ENCODE assay signal across 11 cellular contexts in genomic region chr17:39772987-39773664, GRCh38. TPM values are rescaled to one million over a fixed set of nuclear protein-coding genes. Genes with fewer than 3 reads are reported as not detected.
DNase-seq lines count a peak whose midpoint lies in the region; ATAC-seq and TF ChIP-seq lines count a peak whose summit lies in the region.
"Had no signal": no experiment of that assay in that cellular context is flagged by ENCODE, and none has a peak within 500 bp of the region (broad histone marks: within the 10 kb centered on the region; RNA-seq: fewer than 3 reads in every experiment).

No MANE protein-coding gene starts in this region.

- no peaks in the 10 kb centered on the region for H3K4me1 ChIP-seq in vagina
- H3K4me1 ChIP-seq in PC-9 (replicated peaks; ENCODE audit: insufficient read depth): peaks cover 38% of the 10 kb centered on the region

- H3K27me3 ChIP-seq in vagina (no peaks in the 10 kb centered on the region), PC-9 (ENCODE audit: insufficient read depth, low read depth) (no peaks in the 10 kb centered on the region)

- no peak overlapping the region for H2AFZ ChIP-seq in PC-9

- H3K4me3 Mint-ChIP-seq in Calu3 (ENCODE audit: low read depth, unreplicated experiment): no peak overlapping the region
- H3K4me3 Mint-ChIP-seq in activated naive CD8-positive, alpha-beta T cell treated with anti-CD3 and anti-CD28 coated beads, Interleukin-2, amount 10 ng/mL, durations not matched to agents 7 days and 5 days: peak overlapping the region; percentile 67
- peak overlapping the region; percentile 86 for H3K4me3 Mint-ChIP-seq in natural killer cell treated with Interleukin-12 subunit alpha and Interleukin-12 subunit beta and Interleukin-15 and Interleukin-18, amount 100 ng/mL, for 72 hours

- peaks cover 68% of the 10 kb centered on the region for H3K4me1 Mint-ChIP-seq in Calu3 (ENCODE audit: low read depth, unreplicated experiment)
- peaks cover 83% of the 10 kb centered on the region for H3K4me1 Mint-ChIP-seq in activated naive CD8-positive, alpha-beta T cell treated with anti-CD3 and anti-CD28 coated beads, Interleukin-2, amount 10 ng/mL, durations not matched to agents 7 days and 5 days
- H3K4me1 Mint-ChIP-seq in natural killer cell treated with Interleukin-12 subunit alpha and Interleukin-12 subunit beta and Interleukin-15 and Interleukin-18, amount 100 ng/mL, for 72 hours (ENCODE audit: low read depth in 2 of 2): peaks cover 82 to 94% of the 10 kb centered on the region in 2 donors

- no peak overlapping the region for H3K4me2 ChIP-seq in PC-9

- H3K9me3 Mint-ChIP-seq in Calu3 (ENCODE audit: low read depth, unreplicated experiment): no peaks in the 10 kb centered on the region
- no peaks in the 10 kb centered on the region for H3K9me3 Mint-ChIP-seq in activated naive CD8-positive, alpha-beta T cell treated with anti-CD3 and anti-CD28 coated beads, Interleukin-2, amount 10 ng/mL, durations not matched to agents 7 days and 5 days
- H3K9me3 Mint-ChIP-seq in natural killer cell treated with Interleukin-12 subunit alpha and Interleukin-12 subunit beta and Interleukin-15 and Interleukin-18, amount 100 ng/mL, for 72 hours: no peaks in the 10 kb centered on the region

- peak overlapping the region; percentile 69 for H3K27ac ChIP-seq in KOPT-K1 (ENCODE audit: low read depth, low read length, poor library complexity, severe bottlenecking)
- H3K27ac ChIP-seq in vagina: no peak overlapping the region
- H3K27ac ChIP-seq in PC-9: no peak overlapping the region

- CTCF ChIA-PET in Calu3 (lab: Charles Lee): interaction anchor here (0.6 to 120.4 kb wide), 20 partner anchors 8 to 644 kb away, joined by 3 to 34714 read pairs (median 6); partner anchors contain the start of genes ERBB2, GRB7, MIEN1 and PGAP3
- CTCF ChIA-PET in PC-9 (lab: Charles Lee): no interaction called here

- no peaks in the 10 kb centered on the region for H3K79me2 ChIP-seq in PC-9 (ENCODE audit: low read depth)

- no peaks in the 10 kb centered on the region for H3K9me2 ChIP-seq in PC-9 (ENCODE audit: insufficient read depth)

- TF ChIP-seq POLR2A in vagina (IDR thresholded peaks at IDR 0.05): no peak

- H3K36me3 Mint-ChIP-seq in Calu3 (ENCODE audit: insufficient read depth, unreplicated experiment): peaks cover 12% of the 10 kb centered on the region
- H3K36me3 Mint-ChIP-seq in activated naive CD8-positive, alpha-beta T cell treated with anti-CD3 and anti-CD28 coated beads, Interleukin-2, amount 10 ng/mL, durations not matched to agents 7 days and 5 days: peaks cover 29% of the 10 kb centered on the region
- H3K36me3 Mint-ChIP-seq in natural killer cell treated with Interleukin-12 subunit alpha and Interleukin-12 subunit beta and Interleukin-15 and Interleukin-18, amount 100 ng/mL, for 72 hours: peaks cover 28% of the 10 kb centered on the region

- H3K36me3 ChIP-seq in KOPT-K1 (ENCODE audit: insufficient read depth, low read length): no peaks in the 10 kb centered on the region
- H3K36me3 ChIP-seq in vagina: no peaks in the 10 kb centered on the region
- H3K36me3 ChIP-seq in PC-9 (ENCODE audit: low read depth): no peaks in the 10 kb centered on the region

- ATAC-seq in activated naive CD8-positive, alpha-beta T cell treated with anti-CD3 and anti-CD28 coated beads, Interleukin-2, amount 10 ng/mL, durations not matched to agents 7 days and 5 days (ENCODE audit: low read depth): no peak
- no peak for ATAC-seq in natural killer cell treated with Interleukin-12 subunit alpha and Interleukin-12 subunit beta and Interleukin-15 and Interleukin-18, amount 100 ng/mL, for 72 hours
- ATAC-seq in GM21528 (IDR thresholded peaks at IDR 0.05; ENCODE audit: low FRiP score, unreplicated experiment): no peak
- no peak for ATAC-seq in HG03280 (IDR thresholded peaks at IDR 0.05; ENCODE audit: unreplicated experiment)
- ATAC-seq: left ventricle myocardium superior, right cardiac atrium had no signal

- intact Hi-C loops in Calu3 (cut with micrococcal nuclease; ENCODE audit: unreplicated experiment) (loop anchor here (10.0 kb wide), 1 partner anchor 1072 kb away; no protein-coding TSS in a partner anchor), vagina (cut with DNase I) (no loop called here), PC-9 (cut with micrococcal nuclease; ENCODE audit: unreplicated experiment) (loop anchor here (5.0 kb wide), 1 partner anchor 154 kb away; the partner anchor contains the start of genes LRRC3C and ORMDL3)

- BruUV-seq in Calu3 (replicated peaks; lab: Mats Ljungman, UMichigan): no TSS peak
- no TSS peak for BruUV-seq in PC-9 (replicated peaks; lab: Mats Ljungman, UMichigan)

- H4K20me1 ChIP-seq in PC-9 (ENCODE audit: insufficient read depth): no peaks in the 10 kb centered on the region

- no peak for TF ChIP-seq CTCF in Calu3 (IDR thresholded peaks at IDR 0.05; ENCODE audit: unreplicated experiment)
- no peak for TF ChIP-seq CTCF in vagina (IDR thresholded peaks at IDR 0.05)
- no peak for TF ChIP-seq CTCF in PC-9 (conservative IDR thresholded peaks at IDR 0.05)

- POLR2A ChIA-PET in activated naive CD8-positive, alpha-beta T cell treated with anti-CD3 and anti-CD28 coated beads, Interleukin-2, amount 10 ng/mL, durations not matched to agents 7 days and 5 days (lab: Charles Lee): interaction anchor here (1.4 kb wide), 1 partner anchor 20 kb away, joined by 3 read pairs; no protein-coding TSS in a partner anchor
- POLR2A ChIA-PET in PC-9 (lab: Charles Lee; ENCODE audit: unreplicated experiment): no interaction called here

- DNase-seq in Calu3 (peak; percentile 85), vagina (ENCODE audit: extremely low spot score in 2 of 2) (no peak), PC-9 (no peak)
- DNase-seq in activated naive CD8-positive, alpha-beta T cell treated with anti-CD3 and anti-CD28 coated beads, Interleukin-2, amount 10 ng/mL, durations not matched to agents 7 days and 5 days: no peak
- no peak for DNase-seq in natural killer cell treated with Interleukin-12 subunit alpha and Interleukin-12 subunit beta and Interleukin-15 and Interleukin-18, amount 100 ng/mL, for 72 hours (ENCODE audit: low spot score)
- DNase-seq: left ventricle myocardium superior, NCI-H1092, right cardiac atrium had no signal

- H3K27me3 Mint-ChIP-seq in Calu3 (ENCODE audit: unreplicated experiment): no peaks in the 10 kb centered on the region
- no peaks in the 10 kb centered on the region for H3K27me3 Mint-ChIP-seq in activated naive CD8-positive, alpha-beta T cell treated with anti-CD3 and anti-CD28 coated beads, Interleukin-2, amount 10 ng/mL, durations not matched to agents 7 days and 5 days
- no peaks in the 10 kb centered on the region for H3K27me3 Mint-ChIP-seq in natural killer cell treated with Interleukin-12 subunit alpha and Interleukin-12 subunit beta and Interleukin-15 and Interleukin-18, amount 100 ng/mL, for 72 hours

- H3K27ac Mint-ChIP-seq in Calu3 (ENCODE audit: unreplicated experiment): no peak overlapping the region
- H3K27ac Mint-ChIP-seq in activated naive CD8-positive, alpha-beta T cell treated with anti-CD3 and anti-CD28 coated beads, Interleukin-2, amount 10 ng/mL, durations not matched to agents 7 days and 5 days: peak overlapping the region; percentile 82
- peak overlapping the region; percentile 92 to 95 for H3K27ac Mint-ChIP-seq in natural killer cell treated with Interleukin-12 subunit alpha and Interleukin-12 subunit beta and Interleukin-15 and Interleukin-18, amount 100 ng/mL, for 72 hours

- no peaks in the 10 kb centered on the region for H3K9me3 ChIP-seq in KOPT-K1 (ENCODE audit: insufficient read depth, low read length, poor library complexity, severe bottlenecking)
- H3K9me3 ChIP-seq in vagina: no peaks in the 10 kb centered on the region
- no peaks in the 10 kb centered on the region for H3K9me3 ChIP-seq in PC-9 (ENCODE audit: insufficient read depth, low read depth)

- H3K4me3 ChIP-seq in vagina (no peak overlapping the region), PC-9 (no peak overlapping the region)

- peaks cover 36% of the 10 kb centered on the region for H3F3A ChIP-seq in PC-9 (ENCODE audit: insufficient read depth, low read depth)

RNA-seq across cellular contexts. Expression of gene GRB7, which starts 35.4 kb away (rescaled TPM):
- total RNA-seq in Calu3 (2022) (2,531 and 2,746 TPM in 2 replicates), vagina (23.6 TPM), PC-9 (2021) (49.1 and 55.9 TPM in 2 replicates)
- under 1 TPM; 0.37 to 0.61 TPM for total RNA-seq in activated naive CD8-positive, alpha-beta T cell treated with anti-CD3 and anti-CD28 coated beads, Interleukin-2, amount 10 ng/mL, durations not matched to agents 7 days and 5 days
- under 1 TPM in 1 of 2 donors, not detected in 1; 0.36 TPM for total RNA-seq in natural killer cell treated with Interleukin-12 subunit alpha and Interleukin-12 subunit beta and Interleukin-15 and Interleukin-18, amount 100 ng/mL, for 72 hours

RNA-seq across cellular contexts. Expression of gene MIEN1, which starts 42.8 kb away (rescaled TPM):
- total RNA-seq in Calu3 (2022): 2,121 and 2,217 TPM in 2 replicates
- 10 to 100 TPM; 38.1 to 38.6 TPM for total RNA-seq in activated naive CD8-positive, alpha-beta T cell treated with anti-CD3 and anti-CD28 coated beads, Interleukin-2, amount 10 ng/mL, durations not matched to agents 7 days and 5 days
- total RNA-seq in natural killer cell treated with Interleukin-12 subunit alpha and Interleukin-12 subunit beta and Interleukin-15 and Interleukin-18, amount 100 ng/mL, for 72 hours: 10 to 100 TPM; 56.3 to 64.6 TPM
- total RNA-seq in vagina: 74.2 TPM
- total RNA-seq in PC-9 (2021): 49.2 and 50.8 TPM in 2 replicates

Comparison
In these comparisons a context has a peak if more than half of its experiments do, and no peak if none do; other contexts are left out.
1. RNA of gene GRB7, which starts 35.4 kb away (total RNA-seq): 2,531 to 2,746 TPM in Calu3; 49.1 to 55.9 TPM in PC-9, 23.6 TPM in vagina (single experiment), 0.37 to 0.61 TPM in activated naive CD8-positive, alpha-beta T cell treated with anti-CD3 and anti-CD28 coated beads, Interleukin-2, amount 10 ng/mL, durations not matched to agents 7 days and 5 days and 0.36 TPM in natural killer cell treated with Interleukin-12 subunit alpha and Interleukin-12 subunit beta and Interleukin-15 and Interleukin-18, amount 100 ng/mL, for 72 hours; every median in the first group is over 10 times any median in the second.
2. RNA of gene MIEN1, which starts 42.8 kb away (total RNA-seq): 2,121 to 2,217 TPM in Calu3; 74.2 TPM in vagina (single experiment), 56.3 to 64.6 TPM in natural killer cell treated with Interleukin-12 subunit alpha and Interleukin-12 subunit beta and Interleukin-15 and Interleukin-18, amount 100 ng/mL, for 72 hours, 49.2 to 50.8 TPM in PC-9 and 38.1 to 38.6 TPM in activated naive CD8-positive, alpha-beta T cell treated with anti-CD3 and anti-CD28 coated beads, Interleukin-2, amount 10 ng/mL, durations not matched to agents 7 days and 5 days; every median in the first group is over 10 times any median in the second.